Comparison of ENCODE assay signal across 8 cellular contexts in genomic region chr4:70839537-70840093, GRCh38. TPM values are rescaled to one million over a fixed set of nuclear protein-coding genes. Genes with fewer than 3 reads are reported as not detected.
DNase-seq lines count a peak whose midpoint lies in the region; ATAC-seq and TF ChIP-seq lines count a peak whose summit lies in the region.

GRSF1 (minus strand) TSS chr4:70839890; CDS start chr4:70839827, 63 bp downstream.

- intact Hi-C loops in CD14-positive monocyte (cut with micrococcal nuclease), result loop anchor here (2.0 to 10.0 kb wide), 4 partner anchors 55 to 155 kb away; partner anchors contain the start of genes UTP3 (in 2 of the 2) and DCK (in 1 of the 2)

- H3K36me3 Mint-ChIP-seq in CD14-positive monocyte, result peaks cover 10 to 12% of the 10 kb centered on the region in 2 donors

- H3K4me3 ChIP-seq in liver (ENCODE audit: low read depth in 1 of 3, low read length in 3 of 3), result peak within 1 kb of the TSS; percentile 68 to 99 (median 83)

- DNase-seq in CD14-positive monocyte (ENCODE audit: low spot score), result peak; percentile 92
- peak; percentile 65 for DNase-seq in GM19240 (ENCODE audit: insufficient read length, low spot score)
- peak; percentile 88 for DNase-seq in NCI-H748 (lab: John Stamatoyannopoulos, UW; ENCODE audit: unreplicated experiment)
- DNase-seq in activated CD4-positive, alpha-beta T cell treated with anti-CD3 and anti-CD28 coated beads, Interleukin-2, amount 50 U/mL, for 24 hours (ENCODE audit: low read depth in 1 of 2, low spot score in 1 of 2), result peak; percentile 84 to 90
- peak; percentile 96 for DNase-seq in dermis blood vessel endothelial cell
- peak; percentile 95 for DNase-seq in stimulated activated CD4-positive, alpha-beta T cell treated with anti-CD3 and anti-CD28 coated beads, Interleukin-4, amount 100 ng/mL, for 1 hour

- peak within 1 kb of the TSS; percentile 81 to 91 for H3K27ac ChIP-seq in liver (ENCODE audit: low read depth in 1 of 2, low read length in 2 of 2)

- peak in 1 of 2 donors; percentile 27 for TF ChIP-seq RAD21 in liver (IDR thresholded peaks at IDR 0.05)

- no peaks in the 10 kb centered on the region for H3K27me3 ChIP-seq in liver (ENCODE audit: control insufficient read depth in 4 of 4, insufficient read depth in 4 of 4, low read length in 3 of 4)

- peaks cover 2 to 14% (median 5%) of the 10 kb centered on the region in 4 donors for H3K4me1 ChIP-seq in liver (ENCODE audit: control insufficient read depth in 4 of 4, insufficient read depth in 4 of 4, low read length in 3 of 4)

- TF ChIP-seq CTCF in CD14-positive monocyte (IDR thresholded peaks at IDR 0.05) (no peak), liver (IDR thresholded peaks at IDR 0.05; ENCODE audit: low read depth, low read length, missing input control) (no peak)

- H3K4me1 Mint-ChIP-seq in CD14-positive monocyte, result peaks cover 24% of the 10 kb centered on the region

- peak within 1 kb of the TSS; percentile 95 to 96 for H3K4me3 Mint-ChIP-seq in CD14-positive monocyte

- under 1% methylated on average over 59 of the region's 59 CpGs for WGBS in liver

- H3K36me3 ChIP-seq in liver (ENCODE audit: control insufficient read depth in 4 of 4, insufficient read depth in 3 of 4, low read depth in 1 of 4, low read length in 3 of 4), result peaks cover 0 to 5% (median 3%) of the 10 kb centered on the region in 4 donors

- peak within 1 kb of the TSS; percentile 81 to 93 for H3K9ac ChIP-seq in liver (ENCODE audit: low read depth in 1 of 2, low read length in 2 of 2)

- H3K27ac Mint-ChIP-seq in CD14-positive monocyte, result peak within 1 kb of the TSS; percentile 92 to 97 (median 95)

- ATAC-seq in HG03457 (IDR thresholded peaks at IDR 0.05; ENCODE audit: unreplicated experiment), result peak; percentile 62

- H3K9me3 ChIP-seq in liver (ENCODE audit: control insufficient read depth in 4 of 4, low read length in 3 of 4), result no peaks in the 10 kb centered on the region

- peaks cover 0 to 3% (median under 1%) of the 10 kb centered on the region in 3 donors for H3K27me3 Mint-ChIP-seq in CD14-positive monocyte (ENCODE audit: low read depth in 3 of 3)

- H3K9me3 Mint-ChIP-seq in CD14-positive monocyte, result peaks cover 0 to 2% (median 0%) of the 10 kb centered on the region in 7 donors

TF ChIP-seq in liver, 16 proteins besides CTCF, POLR2A, EP300 and RAD21:
- TF ChIP-seq TAF1 (conservative IDR thresholded peaks at IDR 0.05), result no peak
- peak; percentile 43 for TF ChIP-seq REST (IDR thresholded peaks at IDR 0.05)
- TF ChIP-seq YY1 (IDR thresholded peaks at IDR 0.05), result peak; percentile 76
- TF ChIP-seq NR2F2 (IDR thresholded peaks at IDR 0.05), result no peak
- no peak for TF ChIP-seq FOXA2 (IDR thresholded peaks at IDR 0.05)
- TF ChIP-seq HNF4G (IDR thresholded peaks at IDR 0.05), result no peak
- no peak for TF ChIP-seq FOXA1 (IDR thresholded peaks at IDR 0.05)
- no peak for TF ChIP-seq JUND (IDR thresholded peaks at IDR 0.05)
- no peak for TF ChIP-seq ATF3 (IDR thresholded peaks at IDR 0.05)
- peak; percentile 73 for TF ChIP-seq SP1 (IDR thresholded peaks at IDR 0.05)
- peak in 1 of 2 donors; percentile 77 for TF ChIP-seq GABPA (IDR thresholded peaks at IDR 0.05 in 1 of 2, conservative IDR thresholded peaks at IDR 0.05 in 1 of 2)
- no peak for TF ChIP-seq ZBTB33 (IDR thresholded peaks at IDR 0.05)
- TF ChIP-seq MAX (IDR thresholded peaks at IDR 0.05), result peak; percentile 63
- TF ChIP-seq HNF4A (conservative IDR thresholded peaks at IDR 0.05), result no peak
- TF ChIP-seq RXRA (IDR thresholded peaks at IDR 0.05), result no peak
- no peak for TF ChIP-seq EGR1 (IDR thresholded peaks at IDR 0.05; ENCODE audit: low read depth in 2 of 2)

RNA-seq across cellular contexts. Expression of gene GRSF1, which starts in this region (rescaled TPM):
- polyA plus RNA-seq in CD14-positive monocyte (10 to 100 TPM; 93.6 to 95.9 TPM), liver (10 to 100 TPM; 26.7 to 29.3 TPM)
- total RNA-seq in dermis blood vessel endothelial cell (82.4 and 117 TPM in 2 replicates), liver (10 to 100 TPM; 22.5 to 30.4 TPM)

Comparison
In these comparisons a context has a peak if more than half of its experiments do, and no peak if none do; other contexts are left out.
1. Peak in every context shown above with its lines: DNase-seq, ATAC-seq, H3K4me3 ChIP-seq and H3K27ac ChIP-seq.